In the genomic region with DNA sequence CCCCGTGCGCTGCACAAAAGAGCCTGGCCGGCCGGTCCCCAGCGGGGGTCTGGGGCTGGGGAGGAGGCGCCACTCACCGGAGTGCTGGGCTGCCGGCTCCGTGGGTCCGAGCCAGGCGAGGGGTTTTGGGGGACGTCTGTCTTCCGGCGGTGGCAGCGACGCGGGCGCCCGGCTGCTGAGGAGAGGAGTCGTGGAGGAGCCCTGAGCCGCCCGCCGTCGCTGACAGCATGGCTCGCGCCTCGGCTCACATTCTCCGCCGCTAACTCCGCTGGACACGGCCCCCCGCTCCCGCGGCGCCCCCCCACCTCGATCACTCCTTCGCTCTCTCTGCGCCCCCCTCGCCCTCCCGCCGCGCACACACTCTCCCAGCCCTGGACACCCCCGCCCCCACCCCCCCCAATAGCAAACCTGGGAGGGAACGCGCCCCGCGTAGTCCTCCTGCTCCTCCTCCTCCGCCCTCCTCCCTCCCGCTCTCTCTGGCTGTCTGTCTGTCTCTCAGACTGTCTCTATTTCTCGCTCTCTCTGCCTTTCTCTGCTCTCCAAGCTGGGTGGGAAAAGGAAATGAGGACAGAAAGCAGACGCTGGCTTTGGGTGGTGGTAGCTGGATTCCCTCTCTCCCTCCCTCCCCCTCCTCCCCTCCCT, we compare ENCODE assay signal across 8 cellular contexts. TPM values are rescaled to one million over a fixed set of nuclear protein-coding genes. Genes with fewer than 3 reads are reported as not detected.
DNase-seq lines count a peak whose midpoint lies in the region; ATAC-seq, FAIRE-seq and TF ChIP-seq lines count a peak whose summit lies in the region.

No MANE protein-coding gene starts in this region.

- peaks cover 11% of the 10 kb centered on the region for H3K27me3 Mint-ChIP-seq in brain
- H3K27me3 Mint-ChIP-seq in stimulated activated memory B cell treated with anti-CD40 and anti-IgM and Interleukin-4, amounts not matched to agents 10 μg/mL and 1 μg/mL and 100 μg/mL, for 72 hours: no peaks in the 10 kb centered on the region

- H3K4me2 ChIP-seq in PC-9: peak overlapping the region; percentile 90
- peak overlapping the region; percentile 45 for H3K4me2 ChIP-seq in keratinocyte (ENCODE audit: control insufficient read depth, extremely low read depth, insufficient read depth, low read depth, low read length)

- peaks cover 13% of the 10 kb centered on the region for H3K4me1 ChIP-seq in PC-9 (replicated peaks; ENCODE audit: insufficient read depth)
- H3K4me1 ChIP-seq in keratinocyte (ENCODE audit: control insufficient read depth, extremely low read depth, insufficient read depth, low read length): peaks cover 47% of the 10 kb centered on the region

- peak overlapping the region; percentile 82 for H3K9ac ChIP-seq in keratinocyte (ENCODE audit: control insufficient read depth, extremely low read depth, insufficient read depth, low read length)

- H3K27me3 ChIP-seq in PC-9 (ENCODE audit: insufficient read depth, low read depth): no peaks in the 10 kb centered on the region
- no peaks in the 10 kb centered on the region for H3K27me3 ChIP-seq in keratinocyte (ENCODE audit: control insufficient read depth, extremely low read depth, insufficient read depth, low read length)

- H2AFZ ChIP-seq in PC-9: peak overlapping the region; percentile 75
- peak overlapping the region; percentile 76 for H2AFZ ChIP-seq in keratinocyte (ENCODE audit: control insufficient read depth, low read length)

- no peak for FAIRE-seq in keratinocyte (lab: Jason Lieb, UNC)

- H3K4me1 Mint-ChIP-seq in brain: peaks cover 26% of the 10 kb centered on the region
- H3K4me1 Mint-ChIP-seq in stimulated activated memory B cell treated with anti-CD40 and anti-IgM and Interleukin-4, amounts not matched to agents 10 μg/mL and 1 μg/mL and 100 μg/mL, for 72 hours: peaks cover 48% of the 10 kb centered on the region

- H3K36me3 Mint-ChIP-seq in brain: no peaks in the 10 kb centered on the region
- no peaks in the 10 kb centered on the region for H3K36me3 Mint-ChIP-seq in stimulated activated memory B cell treated with anti-CD40 and anti-IgM and Interleukin-4, amounts not matched to agents 10 μg/mL and 1 μg/mL and 100 μg/mL, for 72 hours

- H4K20me1 ChIP-seq in PC-9 (ENCODE audit: insufficient read depth) (peaks cover 12% of the 10 kb centered on the region), keratinocyte (ENCODE audit: control insufficient read depth, extremely low read depth, insufficient read depth, low read length) (peaks cover 22% of the 10 kb centered on the region)

- peaks cover 3% of the 10 kb centered on the region for H3K9me1 ChIP-seq in keratinocyte (ENCODE audit: control insufficient read depth, extremely low read depth, insufficient read depth, low read length)

- H3K4me3 ChIP-seq in PC-9 (peak overlapping the region; percentile 71), keratinocyte (ENCODE audit: control insufficient read depth in 2 of 3, extremely low read depth in 1 of 3, insufficient read depth in 2 of 3, low read depth in 1 of 3, low read length in 3 of 3) (peak overlapping the region; percentile 90 to 94 (median 90))

- H3K36me3 ChIP-seq in PC-9 (ENCODE audit: low read depth): no peaks in the 10 kb centered on the region
- no peaks in the 10 kb centered on the region for H3K36me3 ChIP-seq in keratinocyte (ENCODE audit: control insufficient read depth in 2 of 2, extremely low read depth in 1 of 2, insufficient read depth in 2 of 2, low read length in 2 of 2)

- ATAC-seq in stimulated activated memory B cell treated with anti-CD40 and anti-IgM and Interleukin-4, amounts not matched to agents 10 μg/mL and 1 μg/mL and 100 μg/mL, for 72 hours: peak; percentile 34

- intact Hi-C loops in PC-9 (cut with micrococcal nuclease; ENCODE audit: unreplicated experiment): loop anchor here (2.0 to 5.0 kb wide), 2 partner anchors 35 to 186 kb away; no protein-coding TSS in a partner anchor

- peaks cover 0 to 2% (median 0%) of the 10 kb centered on the region in 5 experiments for H3K9me3 Mint-ChIP-seq in brain
- no peaks in the 10 kb centered on the region for H3K9me3 Mint-ChIP-seq in stimulated activated memory B cell treated with anti-CD40 and anti-IgM and Interleukin-4, amounts not matched to agents 10 μg/mL and 1 μg/mL and 100 μg/mL, for 72 hours

- H3K4me3 Mint-ChIP-seq in brain: peak overlapping the region in 4 of 5 experiments; percentile 92 to 98 (median 94)
- peak overlapping the region; percentile 84 for H3K4me3 Mint-ChIP-seq in stimulated activated memory B cell treated with anti-CD40 and anti-IgM and Interleukin-4, amounts not matched to agents 10 μg/mL and 1 μg/mL and 100 μg/mL, for 72 hours

- BruUV-seq in PC-9 (replicated peaks; lab: Mats Ljungman, UMichigan): no TSS peak

- no peak for TF ChIP-seq CTCF in PC-9 (conservative IDR thresholded peaks at IDR 0.05)
- no peak for TF ChIP-seq CTCF in brain (conservative IDR thresholded peaks at IDR 0.05)
- no peak for TF ChIP-seq CTCF in keratinocyte (optimal IDR thresholded peaks at IDR 0.05 in 1 of 3, IDR thresholded peaks at IDR 0.05 in 1 of 3, conservative IDR thresholded peaks at IDR 0.05 in 1 of 3; ENCODE audit: extremely low read depth in 1 of 3, insufficient read depth in 2 of 3, low read length in 3 of 3)

- peaks cover 39% of the 10 kb centered on the region for H3K79me2 ChIP-seq in PC-9 (ENCODE audit: low read depth)
- H3K79me2 ChIP-seq in keratinocyte (ENCODE audit: control insufficient read depth, insufficient read depth, low read length): peaks cover 46% of the 10 kb centered on the region

- H3F3A ChIP-seq in PC-9 (ENCODE audit: insufficient read depth, low read depth): peaks cover 3% of the 10 kb centered on the region; the same call in 1 of the 2 replicates

- dilution Hi-C loops in keratinocyte (cut with MboI; ENCODE audit: extremely low pct_ligation_motif_present, low sequenced_read_pairs): no loop called here

- H3K27ac ChIP-seq in PC-9 (no peak overlapping the region), keratinocyte (ENCODE audit: control insufficient read depth, insufficient read depth, low read length) (peak overlapping the region; percentile 49)

- DNase-seq in stimulated activated CD4-positive, alpha-beta T cell treated with anti-CD3 and anti-CD28 coated beads, Interleukin-4, amount 100 ng/mL, for 1 hour: peak; percentile 37
- no peak for DNase-seq in stimulated activated CD4-positive, alpha-beta T cell treated with anti-CD3 and anti-CD28 coated beads, Interleukin-12 subunit alpha, Interleukin-12 subunit beta, amount 100 ng/mL, for 4 hours
- peak in 1 of 2 experiments; percentile 21 for DNase-seq in PC-9
- no peak for DNase-seq in keratinocyte (ENCODE audit: low read depth, low spot score)
- DNase-seq in AML-193 (lab: John Stamatoyannopoulos, UW): no peak
- no peak for DNase-seq in T1000 (lab: John Stamatoyannopoulos, UW)

- CTCF ChIA-PET in PC-9 (lab: Charles Lee): interaction anchor here (0.6 to 3.6 kb wide), 6 partner anchors 38 to 212 kb away, joined by 3 to 31 read pairs (median 7); no protein-coding TSS in a partner anchor

- H3K9me3 ChIP-seq in PC-9 (ENCODE audit: insufficient read depth, low read depth) (no peaks in the 10 kb centered on the region), keratinocyte (ENCODE audit: control insufficient read depth, low read depth, low read length) (no peaks in the 10 kb centered on the region)

- peak overlapping the region; percentile 84 to 99 (median 97) for H3K27ac Mint-ChIP-seq in brain
- peak overlapping the region; percentile 72 for H3K27ac Mint-ChIP-seq in stimulated activated memory B cell treated with anti-CD40 and anti-IgM and Interleukin-4, amounts not matched to agents 10 μg/mL and 1 μg/mL and 100 μg/mL, for 72 hours

- no peaks in the 10 kb centered on the region for H3K9me2 ChIP-seq in PC-9 (ENCODE audit: insufficient read depth)

- POLR2A ChIA-PET in PC-9 (lab: Charles Lee; ENCODE audit: unreplicated experiment): interaction anchor here (0.6 to 1.0 kb wide), 3 partner anchors 47 to 167 kb away, joined by 6 to 9 read pairs (median 9); no protein-coding TSS in a partner anchor

RNA-seq across cellular contexts. Expression of a gene that starts 0.5 kb away (rescaled TPM):
- total RNA-seq in PC-9 (2021): 45.9 and 48.8 TPM in 2 replicates
- polyA plus RNA-seq in brain (ENCODE audit: insufficient read depth, low read depth, low replicate concordance): 48.8 TPM
- polyA plus RNA-seq in keratinocyte: 3.9 to 4.2 TPM (median 4.1 TPM) in 3 replicates
- 7.2 TPM for polyA plus RNA-seq in keratinocyte (2011; ENCODE audit: low read depth)
- polyA plus RNA-seq in keratinocyte (2011; cell fraction: cytosol; rRNA removed): 3.6 and 5.3 TPM in 2 replicates
- polyA plus RNA-seq in keratinocyte (2011; cell fraction: nucleus; rRNA removed): 24.5 and 32.9 TPM in 2 replicates
- polyA plus RNA-seq in keratinocyte (2012; ENCODE audit: low replicate concordance): 13.6 and 18.7 TPM in 2 replicates
- polyA minus RNA-seq in keratinocyte: 7.9 to 15.7 TPM (median 10.4 TPM) in 3 replicates
- 8.8 TPM for polyA minus RNA-seq in keratinocyte (2011; cell fraction: cytosol; rRNA and poly(A)+ RNA removed)
- polyA minus RNA-seq in keratinocyte (2011; cell fraction: nucleus; rRNA and poly(A)+ RNA removed): 19.1 and 26.2 TPM in 2 replicates

RNA-seq across cellular contexts. Expression of a gene that starts 31.5 kb away (rescaled TPM):
- total RNA-seq in PC-9 (2021): not detected in 2 replicates
- polyA plus RNA-seq in brain (ENCODE audit: insufficient read depth, low read depth, low replicate concordance): 2.7 TPM
- polyA plus RNA-seq in keratinocyte: 0.04 to 0.17 TPM in 2 of 3 replicates, not detected in the other
- 0.24 TPM for polyA plus RNA-seq in keratinocyte (2011; ENCODE audit: low read depth)
- 0.04 and 0.06 TPM in 2 replicates for polyA plus RNA-seq in keratinocyte (2011; cell fraction: cytosol; rRNA removed)
- polyA plus RNA-seq in keratinocyte (2011; cell fraction: nucleus; rRNA removed): not detected in 2 replicates
- polyA plus RNA-seq in keratinocyte (2012; ENCODE audit: low replicate concordance): 0.06 TPM in 1 of 2 replicates, not detected in the other
- polyA minus RNA-seq in keratinocyte: not detected in 3 replicates
- not detected for polyA minus RNA-seq in keratinocyte (2011; cell fraction: cytosol; rRNA and poly(A)+ RNA removed)
- polyA minus RNA-seq in keratinocyte (2011; cell fraction: nucleus; rRNA and poly(A)+ RNA removed): not detected in 2 replicates
